ENCODE assay signal across 9 cellular contexts in genomic region chr14:99899578-99900178, GRCh38.
DNase-seq lines count a peak whose midpoint lies in the region; ATAC-seq and TF ChIP-seq lines count a peak whose summit lies in the region.
"Had no signal": no experiment of that assay in that cellular context is flagged by ENCODE, and none has a peak within 500 bp of the region (broad histone marks: within the 10 kb centered on the region; RNA-seq: fewer than 3 reads in every experiment).

No MANE protein-coding gene starts in this region.

- no peaks in the 10 kb centered on the region for H3K27me3 ChIP-seq in lower lobe of right lung (ENCODE audit: low read depth)

- H3K27me3 Mint-ChIP-seq in WTC11 (ENCODE audit: low read depth): no peaks in the 10 kb centered on the region

- peaks cover 28% of the 10 kb centered on the region for H3K9me3 Mint-ChIP-seq in WTC11

- intact Hi-C loops in lower lobe of right lung (cut with DNase I): no loop called here

- no peaks in the 10 kb centered on the region for H3K9me3 ChIP-seq in lower lobe of right lung

- peaks cover 35% of the 10 kb centered on the region for H3K36me3 Mint-ChIP-seq in WTC11

- H3K4me1 ChIP-seq in lower lobe of right lung: no peaks in the 10 kb centered on the region

- ATAC-seq in WTC11: no peak
- no peak for ATAC-seq in lower lobe of right lung

- no peak overlapping the region for H3K4me3 Mint-ChIP-seq in WTC11

- no peak overlapping the region for H3K27ac ChIP-seq in lower lobe of right lung

- H3K4me1 Mint-ChIP-seq in WTC11: peaks cover 7% of the 10 kb centered on the region

- CTCF ChIA-PET in WTC11 (lab: Charles Lee): interaction anchor here (0.6 to 2.2 kb wide), 15 partner anchors 11 to 216 kb away, joined by 3 to 13 read pairs (median 4); partner anchors contain the start of genes CYP46A1 and EVL

- H3K4me3 ChIP-seq in HFF-Myc (replicated peaks; ENCODE audit: low read depth, low read length): no peak overlapping the region
- no peak overlapping the region for H3K4me3 ChIP-seq in lower lobe of right lung

- H3K27ac Mint-ChIP-seq in WTC11: no peak overlapping the region

- POLR2A ChIA-PET in WTC11 (lab: Charles Lee): no interaction called here

- peaks cover 46% of the 10 kb centered on the region for H3K36me3 ChIP-seq in lower lobe of right lung

- DNase-seq in CD1c-positive myeloid dendritic cell (ENCODE audit: extremely low spot score): peak; percentile 18
- DNase-seq in HFF-Myc (ENCODE audit: extremely low read depth, low read depth): no peak
- no peak for DNase-seq in WTC11 (ENCODE audit: low spot score)
- DNase-seq in lower lobe of right lung: no peak
- DNase-seq in germinal center (ENCODE audit: low spot score): no peak
- DNase-seq in ecto neural progenitor cell (ENCODE audit: low spot score): no peak
- DNase-seq in activated CD4-positive, alpha-beta T cell treated with anti-CD3 and anti-CD28 coated beads, Interleukin-2, amount 50 U/mL, for 48 hours: no peak
- no peak for DNase-seq in NCI-H2029 treated with DMSO at 0.1 percent for 48 hours (lab: John Stamatoyannopoulos, UW)
- DNase-seq: posterior cingulate gyrus had no signal

- TF ChIP-seq CTCF in HFF-Myc (IDR thresholded peaks at IDR 0.05; ENCODE audit: low read depth, low read length, missing control alignments): peak; percentile 40
- TF ChIP-seq CTCF in WTC11 (IDR thresholded peaks at IDR 0.05): peak; percentile 37
- TF ChIP-seq CTCF in lower lobe of right lung (IDR thresholded peaks at IDR 0.05): peak; percentile 51

TF ChIP-seq in WTC11, 78 proteins besides CTCF, POLR2A, EP300 and RAD21:
- TF ChIP-seq NFYB (CRISPR knock-in tag; conservative IDR thresholded peaks at IDR 0.05; ENCODE audit: low read depth) (no peak), NR1H2 (CRISPR knock-in tag; IDR thresholded peaks at IDR 0.05) (no peak), NR3C1 (CRISPR knock-in tag; conservative IDR thresholded peaks at IDR 0.05; ENCODE audit: low read depth) (no peak), MYBL2 (CRISPR knock-in tag; IDR thresholded peaks at IDR 0.05) (no peak), ZNF263 (CRISPR knock-in tag; IDR thresholded peaks at IDR 0.05; ENCODE audit: low read depth) (no peak), AR (CRISPR knock-in tag; IDR thresholded peaks at IDR 0.05) (no peak), ZMAT4 (CRISPR knock-in tag; IDR thresholded peaks at IDR 0.05) (no peak), RELA (CRISPR knock-in tag; IDR thresholded peaks at IDR 0.05; ENCODE audit: borderline replicate concordance) (no peak), ZNF219 (CRISPR knock-in tag; IDR thresholded peaks at IDR 0.05; ENCODE audit: borderline replicate concordance) (no peak), ZSCAN18 (CRISPR knock-in tag; IDR thresholded peaks at IDR 0.05) (no peak), CBFB (CRISPR knock-in tag; IDR thresholded peaks at IDR 0.05; ENCODE audit: low read depth) (no peak), IRF1 (CRISPR knock-in tag; IDR thresholded peaks at IDR 0.05) (no peak)
